ENCODE assay signal across 9 cellular contexts in genomic region chr20:41178904-41179432, GRCh38. TPM values are rescaled to one million over a fixed set of nuclear protein-coding genes. Genes with fewer than 3 reads are reported as not detected.
A peak's percentile ranks its signal among the peaks of the same experiment; 100 is the strongest.
DNase-seq lines count a peak whose midpoint lies in the region; ATAC-seq, FAIRE-seq and TF ChIP-seq lines count a peak whose summit lies in the region.
"Had no signal": no experiment of that assay in that cellular context is flagged by ENCODE, and none has a peak within 500 bp of the region (broad histone marks: within the 10 kb centered on the region; RNA-seq: fewer than 3 reads in every experiment).

No MANE protein-coding gene starts in this region.

- no peak overlapping the region for H3K4me3 Mint-ChIP-seq in activated T-helper 1 cell treated with anti-CD3 and anti-CD28 coated beads, Interleukin-12 subunit alpha, Interleukin-12 subunit beta, Interleukin-2, Interleukin-4 antibody, amounts not matched to agents 30 ng/mL and 10 ng/mL and 1 ng/mL, durations not matched to agents 14 hours and 24 hours and 36 hours

- peaks cover 9% of the 10 kb centered on the region for H3K4me1 Mint-ChIP-seq in activated T-helper 1 cell treated with anti-CD3 and anti-CD28 coated beads, Interleukin-12 subunit alpha, Interleukin-12 subunit beta, Interleukin-2, Interleukin-4 antibody, amounts not matched to agents 30 ng/mL and 10 ng/mL and 1 ng/mL, durations not matched to agents 14 hours and 24 hours and 36 hours (ENCODE audit: low read depth)

- no peaks in the 10 kb centered on the region for H3K9me3 Mint-ChIP-seq in activated T-helper 1 cell treated with anti-CD3 and anti-CD28 coated beads, Interleukin-12 subunit alpha, Interleukin-12 subunit beta, Interleukin-2, Interleukin-4 antibody, amounts not matched to agents 30 ng/mL and 10 ng/mL and 1 ng/mL, durations not matched to agents 14 hours and 24 hours and 36 hours

- no peak for TF ChIP-seq POLR2A in GM12892 (IDR thresholded peaks at IDR 0.05; ENCODE audit: low read depth, low read length)

- no peaks in the 10 kb centered on the region for H3K27me3 Mint-ChIP-seq in activated T-helper 1 cell treated with anti-CD3 and anti-CD28 coated beads, Interleukin-12 subunit alpha, Interleukin-12 subunit beta, Interleukin-2, Interleukin-4 antibody, amounts not matched to agents 30 ng/mL and 10 ng/mL and 1 ng/mL, durations not matched to agents 14 hours and 24 hours and 36 hours (ENCODE audit: insufficient read depth)

- DNase-seq in NCI-H1092 (lab: John Stamatoyannopoulos, UW) (peak; percentile 20), left ventricle myocardium superior (peak; percentile 64), GM12892 (ENCODE audit: insufficient read length) (no peak), SKM-1 (lab: John Stamatoyannopoulos, UW; ENCODE audit: unreplicated experiment) (no peak)
- peak; percentile 47 for DNase-seq in activated CD8-positive, alpha-beta memory T cell treated with anti-CD3 and anti-CD28 coated beads, Interleukin-2, amount 50 U/mL, for 48 hours
- DNase-seq in stimulated activated CD8-positive, alpha-beta memory T cell treated with anti-CD3 and anti-CD28 coated beads, Interleukin-4, amount 100 ng/mL, for 48 hours = peak; percentile 20
- DNase-seq in activated T-helper 1 cell treated with anti-CD3 and anti-CD28 coated beads, Interleukin-12 subunit alpha, Interleukin-12 subunit beta, Interleukin-2, Interleukin-4 antibody, amounts not matched to agents 30 ng/mL and 10 ng/mL and 1 ng/mL, durations not matched to agents 14 hours and 24 hours and 36 hours (ENCODE audit: low spot score) = no peak
- DNase-seq: effector CD4-positive, alpha-beta T cell had no signal

- FAIRE-seq in GM12892 (lab: Jason Lieb, UNC) = no peak

- ATAC-seq in left ventricle myocardium superior = peak; percentile 37
- no peak for ATAC-seq in HG02623 (IDR thresholded peaks at IDR 0.05; ENCODE audit: unreplicated experiment)

- intact Hi-C loops in left ventricle myocardium superior (cut with micrococcal nuclease) = loop anchor here (5.0 to 10.0 kb wide), 2 partner anchors 53 to 236 kb away; no protein-coding TSS in a partner anchor
- intact Hi-C loops in activated T-helper 1 cell treated with anti-CD3 and anti-CD28 coated beads, Interleukin-12 subunit alpha, Interleukin-12 subunit beta, Interleukin-2, Interleukin-4 antibody, amounts not matched to agents 30 ng/mL and 10 ng/mL and 1 ng/mL, durations not matched to agents 14 hours and 24 hours and 36 hours (cut with micrococcal nuclease) = no loop called here

- H3K27ac Mint-ChIP-seq in activated T-helper 1 cell treated with anti-CD3 and anti-CD28 coated beads, Interleukin-12 subunit alpha, Interleukin-12 subunit beta, Interleukin-2, Interleukin-4 antibody, amounts not matched to agents 30 ng/mL and 10 ng/mL and 1 ng/mL, durations not matched to agents 14 hours and 24 hours and 36 hours = no peak overlapping the region

- peaks cover 23% of the 10 kb centered on the region for H3K36me3 Mint-ChIP-seq in activated T-helper 1 cell treated with anti-CD3 and anti-CD28 coated beads, Interleukin-12 subunit alpha, Interleukin-12 subunit beta, Interleukin-2, Interleukin-4 antibody, amounts not matched to agents 30 ng/mL and 10 ng/mL and 1 ng/mL, durations not matched to agents 14 hours and 24 hours and 36 hours (ENCODE audit: low read depth)

RNA-seq across cellular contexts. Expression of gene PLCG1, which starts 41.6 kb away (rescaled TPM):
- 56.5 TPM for total RNA-seq in left ventricle myocardium superior
- polyA plus RNA-seq in GM12892 (2012; ENCODE audit: missing spikeins) = 73.2 TPM
- total RNA-seq in activated T-helper 1 cell treated with anti-CD3 and anti-CD28 coated beads, Interleukin-12 subunit alpha, Interleukin-12 subunit beta, Interleukin-2, Interleukin-4 antibody, amounts not matched to agents 30 ng/mL and 10 ng/mL and 1 ng/mL, durations not matched to agents 14 hours and 24 hours and 36 hours = 203 and 205 TPM in 2 replicates

Comparison
In these comparisons a context has a peak if more than half of its experiments do, and no peak if none do; other contexts are left out.
1. DNase-seq: peak in NCI-H1092 (single experiment), activated CD8-positive, alpha-beta memory T cell treated with anti-CD3 and anti-CD28 coated beads, Interleukin-2, amount 50 U/mL, for 48 hours (single experiment), left ventricle myocardium superior (single experiment) and stimulated activated CD8-positive, alpha-beta memory T cell treated with anti-CD3 and anti-CD28 coated beads, Interleukin-4, amount 100 ng/mL, for 48 hours (single experiment); none in GM12892 (single experiment), activated T-helper 1 cell treated with anti-CD3 and anti-CD28 coated beads, Interleukin-12 subunit alpha, Interleukin-12 subunit beta, Interleukin-2, Interleukin-4 antibody, amounts not matched to agents 30 ng/mL and 10 ng/mL and 1 ng/mL, durations not matched to agents 14 hours and 24 hours and 36 hours (single experiment) and SKM-1 (single experiment).